ENCODE assay signal across 22 cellular contexts in the genomic region with DNA sequence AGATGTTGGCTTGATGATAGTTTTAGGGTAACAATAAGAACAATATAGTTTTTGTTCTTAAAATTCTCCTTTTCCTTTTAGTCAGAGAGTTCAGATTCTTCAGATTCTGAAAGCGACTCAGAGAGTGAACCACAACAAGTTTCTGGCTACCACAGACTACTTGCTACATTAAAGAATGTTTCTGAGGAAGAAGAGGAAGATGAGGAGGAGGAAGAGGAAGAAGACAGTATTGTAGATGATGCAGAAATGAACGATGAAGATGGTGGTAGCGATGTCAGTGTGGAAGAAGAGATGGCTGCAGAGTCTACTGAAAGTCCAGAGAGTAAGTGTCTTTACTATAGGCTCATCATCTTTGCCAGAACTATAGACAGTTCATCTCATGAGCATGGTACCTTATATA. TPM values are rescaled to one million over a fixed set of nuclear protein-coding genes. Genes with fewer than 3 reads are reported as not detected.
DNase-seq lines count a peak whose midpoint lies in the region; ATAC-seq, FAIRE-seq and TF ChIP-seq lines count a peak whose summit lies in the region.
"Had no signal": no experiment of that assay in that cellular context is flagged by ENCODE, and none has a peak within 500 bp of the region (broad histone marks: within the 10 kb centered on the region; RNA-seq: fewer than 3 reads in every experiment).

No MANE protein-coding gene starts in this region.

- TF ChIP-seq CTCF in Loucy (conservative IDR thresholded peaks at IDR 0.05; ENCODE audit: low read length) (no peak), astrocyte (IDR thresholded peaks at IDR 0.05; ENCODE audit: insufficient read depth, low read depth, low read length) (no peak)

- H3K9me3 ChIP-seq in Loucy (ENCODE audit: insufficient read depth, low read depth, low read length), result no peaks in the 10 kb centered on the region
- H3K9me3 ChIP-seq in astrocyte (ENCODE audit: insufficient read depth, low read depth, low read length), result no peaks in the 10 kb centered on the region
- H3K9me3 ChIP-seq in skeletal muscle satellite cell (replicated peaks; ENCODE audit: low read length), result no peaks in the 10 kb centered on the region
- H3K9me3 ChIP-seq: BE2C had no signal

- H3K4me1 Mint-ChIP-seq in activated T-cell treated with anti-CD3 and anti-CD28 coated beads, Interleukin-2, amount 50 U/mL, for 4 hours (ENCODE audit: low read depth), result peaks cover 49% of the 10 kb centered on the region
- H3K4me1 Mint-ChIP-seq in astrocyte (ENCODE audit: low read depth, unreplicated experiment), result peaks cover 8% of the 10 kb centered on the region

- peak overlapping the region; percentile 1 for H3K4me3 Mint-ChIP-seq in activated T-cell treated with anti-CD3 and anti-CD28 coated beads, Interleukin-2, amount 50 U/mL, for 4 hours
- H3K4me3 Mint-ChIP-seq in astrocyte (ENCODE audit: unreplicated experiment), result no peak overlapping the region
- H3K4me3 Mint-ChIP-seq: CD8-positive, alpha-beta T cell; GM23338 had no signal

- H3K4me1 ChIP-seq in Loucy (ENCODE audit: insufficient read depth, low read length, poor library complexity, severe bottlenecking), result peaks cover 18% of the 10 kb centered on the region
- peaks cover 13% of the 10 kb centered on the region for H3K4me1 ChIP-seq in astrocyte (ENCODE audit: insufficient read depth, low read length)
- H3K4me1 ChIP-seq in skeletal muscle satellite cell (ENCODE audit: control insufficient read depth, insufficient read depth, low read length), result peaks cover 47% of the 10 kb centered on the region
- H3K4me1 ChIP-seq: BE2C had no signal

- no peaks in the 10 kb centered on the region for H3K9me3 Mint-ChIP-seq in activated T-cell treated with anti-CD3 and anti-CD28 coated beads, Interleukin-2, amount 50 U/mL, for 4 hours
- H3K9me3 Mint-ChIP-seq in astrocyte (ENCODE audit: unreplicated experiment), result no peaks in the 10 kb centered on the region
- H3K9me3 Mint-ChIP-seq: CD8-positive, alpha-beta T cell; GM23338 had no signal

- H3K27me3 ChIP-seq in Loucy (ENCODE audit: insufficient read depth, low read length, poor library complexity, severe bottlenecking), result no peaks in the 10 kb centered on the region
- H3K27me3 ChIP-seq in astrocyte (ENCODE audit: insufficient read depth, low read length), result no peaks in the 10 kb centered on the region
- H3K27me3 ChIP-seq in skeletal muscle satellite cell (ENCODE audit: control insufficient read depth, insufficient read depth, low read length), result no peaks in the 10 kb centered on the region
- H3K27me3 ChIP-seq: BE2C had no signal

- H3K4me3 ChIP-seq in Loucy (ENCODE audit: low read length, poor library complexity, severe bottlenecking), result peak overlapping the region; percentile 97
- no peak overlapping the region for H3K4me3 ChIP-seq in astrocyte (ENCODE audit: insufficient read depth, low read depth, low read length)
- H3K4me3 ChIP-seq in skeletal muscle satellite cell (ENCODE audit: low read length), result peak overlapping the region; percentile 14
- H3K4me3 ChIP-seq: GM23338, K562 had no signal

- no peak for ATAC-seq in activated T-cell treated with anti-CD3 and anti-CD28 coated beads, Interleukin-2, amount 50 U/mL, for 4 hours
- ATAC-seq in HG02642 (IDR thresholded peaks at IDR 0.05; ENCODE audit: poor library complexity, unreplicated experiment) (no peak), GM21717 (IDR thresholded peaks at IDR 0.05; ENCODE audit: unreplicated experiment) (no peak)
- ATAC-seq: CD8-positive, alpha-beta T cell; GM23338; K562 had no signal

- no peak for DNase-seq in activated T-cell treated with anti-CD3 and anti-CD28 coated beads, Interleukin-2, amount 50 U/mL, for 4 hours
- no peak for DNase-seq in activated T-cell treated with anti-CD3 and anti-CD28 coated beads, Interleukin-2, amount 50 U/mL, for 48 hours
- DNase-seq in astrocyte (ENCODE audit: low read depth) (no peak), NCI-H146 (lab: John Stamatoyannopoulos, UW) (no peak)
- DNase-seq: ACHN; BE2C; CD8-positive, alpha-beta T cell; GF-D8; NCI-H1436 treated with DMSO at 0.1 percent for 48 hours; NCI-H2081 treated with DMSO at 0.1 percent for 48 hours; NCI-H226; NCI-H526 treated with DMSO at 0.1 percent for 48 hours; NK-92 treated with Interleukin-12 subunit alpha and Interleukin-12 subunit beta, amount 100 ng/mL, for 24 hours had no signal

- peaks cover 11% of the 10 kb centered on the region for H4K20me1 ChIP-seq in Loucy (ENCODE audit: insufficient read depth, low read length, poor library complexity, severe bottlenecking)
- H4K20me1 ChIP-seq in astrocyte (ENCODE audit: insufficient read depth, low read length), result no peaks in the 10 kb centered on the region

- no peaks in the 10 kb centered on the region for H3K9me2 ChIP-seq in Loucy (replicated peaks; ENCODE audit: low read depth, low read length)

- no peak overlapping the region for H2AFZ ChIP-seq in Loucy (ENCODE audit: low read length)
- no peak overlapping the region for H2AFZ ChIP-seq in astrocyte (ENCODE audit: low read depth, low read length)
- H2AFZ ChIP-seq: GM23338 had no signal

- peak overlapping the region; percentile 65 for H3K27ac ChIP-seq in astrocyte (ENCODE audit: low read depth, low read length)
- H3K27ac ChIP-seq: HL-60 had no signal

- peaks cover 35% of the 10 kb centered on the region for H3K36me3 ChIP-seq in Loucy (ENCODE audit: insufficient read depth, low read length)
- H3K36me3 ChIP-seq in astrocyte (ENCODE audit: insufficient read depth, low read length), result peaks cover 36% of the 10 kb centered on the region
- peaks cover 45% of the 10 kb centered on the region for H3K36me3 ChIP-seq in skeletal muscle satellite cell (ENCODE audit: insufficient read depth, low read length)

- peaks cover 25% of the 10 kb centered on the region for H3K79me2 ChIP-seq in Loucy (ENCODE audit: insufficient read depth, low read length)
- H3K79me2 ChIP-seq in astrocyte (ENCODE audit: insufficient read depth, low read length), result peaks cover 37% of the 10 kb centered on the region

- H3K9ac ChIP-seq in Loucy (ENCODE audit: low read depth, low read length, poor library complexity, severe bottlenecking) (no peak overlapping the region), astrocyte (ENCODE audit: low read length) (no peak overlapping the region), skeletal muscle satellite cell (ENCODE audit: low read depth, low read length) (peak overlapping the region; percentile 52)

- H3K36me3 Mint-ChIP-seq in activated T-cell treated with anti-CD3 and anti-CD28 coated beads, Interleukin-2, amount 50 U/mL, for 4 hours (ENCODE audit: insufficient read depth), result peaks cover 43% of the 10 kb centered on the region
- peaks cover 11% of the 10 kb centered on the region for H3K36me3 Mint-ChIP-seq in astrocyte (ENCODE audit: low read depth, unreplicated experiment)

- FAIRE-seq in astrocyte (lab: Jason Lieb, UNC), result no peak
- FAIRE-seq: D721Med, GM19239, K562 had no signal

- H3K4me2 ChIP-seq in Loucy (ENCODE audit: low read depth, low read length, poor library complexity, severe bottlenecking) (peak overlapping the region; percentile 73), astrocyte (ENCODE audit: low read length) (peak overlapping the region; percentile 25), skeletal muscle satellite cell (ENCODE audit: low read length) (peak overlapping the region; percentile 63)
- H3K4me2 ChIP-seq: GM23338 had no signal

- H3K27ac Mint-ChIP-seq in astrocyte (ENCODE audit: unreplicated experiment), result no peak overlapping the region
- H3K27ac Mint-ChIP-seq: CD8-positive, alpha-beta T cell; GM23338 had no signal

- H3F3A ChIP-seq in Loucy (ENCODE audit: low read depth), result no peaks in the 10 kb centered on the region

- H3K27me3 Mint-ChIP-seq in activated T-cell treated with anti-CD3 and anti-CD28 coated beads, Interleukin-2, amount 50 U/mL, for 4 hours (ENCODE audit: low read depth), result no peaks in the 10 kb centered on the region
- no peaks in the 10 kb centered on the region for H3K27me3 Mint-ChIP-seq in astrocyte (ENCODE audit: low read depth, unreplicated experiment)

RNA-seq across cellular contexts. Expression of gene UTP25, which starts 3.0 kb away (rescaled TPM):
- total RNA-seq in activated T-cell treated with anti-CD3 and anti-CD28 coated beads, Interleukin-2, amount 50 U/mL, for 4 hours, result 10 to 100 TPM; 16.9 to 18.6 (median 17.7) TPM
- 7.0 and 7.4 TPM in 2 replicates for total RNA-seq in astrocyte
- total RNA-seq in skeletal muscle satellite cell (2012; rRNA removed), result 8.5 and 9.1 TPM in 2 replicates

RNA-seq across cellular contexts. Expression of gene IRF6, which starts 24.8 kb away (rescaled TPM):
- under 1 TPM; 0.11 to 0.15 (median 0.13) TPM for total RNA-seq in activated T-cell treated with anti-CD3 and anti-CD28 coated beads, Interleukin-2, amount 50 U/mL, for 4 hours
- total RNA-seq in astrocyte, result 16.2 and 21.2 TPM in 2 replicates
- total RNA-seq in skeletal muscle satellite cell (2012; rRNA removed), result 0.25 TPM in 1 of 2 replicates, not detected in the other

RNA-seq across cellular contexts. Expression of gene C1orf74, which starts 46.4 kb away (rescaled TPM):
- total RNA-seq in activated T-cell treated with anti-CD3 and anti-CD28 coated beads, Interleukin-2, amount 50 U/mL, for 4 hours, result 1 to 10 TPM; 1.6 to 2.1 (median 1.7) TPM
- 2.2 and 2.6 TPM in 2 replicates for total RNA-seq in astrocyte
- 2.8 TPM in 2 replicates for total RNA-seq in skeletal muscle satellite cell (2012; rRNA removed)

Comparison
In these comparisons a context has a peak if more than half of its experiments do, and no peak if none do; other contexts are left out.
1. RNA of gene IRF6, which starts 24.8 kb away (total RNA-seq): 16.2 to 21.2 TPM in astrocyte; 0.11 to 0.15 TPM in activated T-cell treated with anti-CD3 and anti-CD28 coated beads, Interleukin-2, amount 50 U/mL, for 4 hours; every median in the first group is over 10 times any median in the second.
2. Peak in every context shown above with its lines, with median percentiles within 50 percentile points of each other: H3K4me2 ChIP-seq.